ENCODE assay signal across 20 cellular contexts in the genomic region with DNA sequence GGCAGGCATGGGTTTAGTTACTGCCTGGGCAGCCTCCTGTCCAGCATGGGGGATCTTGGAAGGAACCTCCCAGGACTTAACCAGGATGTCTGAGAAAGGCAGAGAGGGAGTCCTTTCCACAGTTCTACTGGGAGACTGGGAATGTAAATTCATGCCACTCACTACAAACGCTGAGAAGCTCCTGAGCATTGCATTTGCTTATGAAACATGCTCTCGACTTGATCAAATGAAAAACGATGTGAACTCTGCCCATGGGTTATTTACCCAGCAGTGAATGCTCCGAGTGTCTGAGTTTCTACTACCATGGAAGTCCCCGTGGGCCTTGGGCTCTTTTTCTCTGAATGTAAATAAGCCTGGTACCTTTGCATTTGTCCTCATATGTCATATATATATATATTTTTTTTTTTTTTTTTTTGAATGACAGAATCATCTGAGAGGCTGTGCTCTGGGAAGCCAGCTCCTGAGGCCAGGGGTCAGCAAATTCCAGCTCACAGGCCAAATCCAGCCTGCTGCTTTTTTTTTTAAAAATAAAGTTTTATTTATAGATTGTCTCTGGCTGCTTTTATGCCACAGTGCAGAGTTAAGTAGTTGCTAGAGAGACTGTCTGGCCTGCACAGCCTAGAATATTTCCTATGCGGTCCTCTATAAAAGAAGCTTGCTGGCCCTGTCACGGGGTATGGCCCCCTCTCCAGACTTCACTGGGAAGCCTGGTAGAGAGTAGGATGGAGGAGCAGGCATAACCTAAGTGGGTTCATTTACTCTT. TPM values are rescaled to one million over a fixed set of nuclear protein-coding genes. Genes with fewer than 3 reads are reported as not detected.
DNase-seq lines count a peak whose midpoint lies in the region; ATAC-seq and TF ChIP-seq lines count a peak whose summit lies in the region.
"Had no signal": no experiment of that assay in that cellular context is flagged by ENCODE, and none has a peak within 500 bp of the region (broad histone marks: within the 10 kb centered on the region; RNA-seq: fewer than 3 reads in every experiment).

No MANE protein-coding gene starts in this region.

- no peaks in the 10 kb centered on the region for H3K4me1 ChIP-seq in mucosa of descending colon (ENCODE audit: low read depth)

- peak; percentile 31 for DNase-seq in DMS53 (lab: John Stamatoyannopoulos, UW)
- no peak for DNase-seq in DMS53 treated with DMSO at 0.1 percent for 48 hours (lab: John Stamatoyannopoulos, UW; ENCODE audit: unreplicated experiment)
- peak; percentile 96 to 97 for DNase-seq in NCI-H526 (lab: John Stamatoyannopoulos, UW)
- peak; percentile 52 for DNase-seq in left lobe of liver (ENCODE audit: low spot score)
- no peak for DNase-seq in mucosa of descending colon
- DNase-seq in NCI-H524 (lab: John Stamatoyannopoulos, UW): no peak
- no peak for DNase-seq in H4 (ENCODE audit: low spot score)
- no peak for DNase-seq in C1 segment of cervical spinal cord (lab: John Stamatoyannopoulos, UW)
- DNase-seq: 8988T; BE2C; KG1; NCI-H1048; NCI-H1436 treated with DMSO at 0.1 percent for 48 hours; NCI-H2029 treated with DMSO at 0.1 percent for 48 hours; NCI-H524 treated with DMSO at 0.1 percent for 48 hours; NK-92 treated with Interleukin-12 subunit alpha and Interleukin-12 subunit beta, amount 100 ng/mL, for 24 hours; OCI-M1; SIG-M5 had no signal

- intact Hi-C loops in mucosa of descending colon (cut with DNase I, micrococcal nuclease): no loop called here

- no peak overlapping the region for H3K4me3 ChIP-seq in mucosa of descending colon
- H3K4me3 ChIP-seq: GM23338 had no signal

- ATAC-seq in left lobe of liver: peak; percentile 96
- ATAC-seq in mucosa of descending colon: peak; percentile 51
- ATAC-seq: GM23338 had no signal

- H3K36me3 ChIP-seq in mucosa of descending colon (ENCODE audit: low read depth): no peaks in the 10 kb centered on the region
- H3K36me3 ChIP-seq: BE2C had no signal

- no peaks in the 10 kb centered on the region for H3K9me3 ChIP-seq in mucosa of descending colon
- H3K9me3 ChIP-seq: BE2C had no signal

- TF ChIP-seq CTCF in mucosa of descending colon (IDR thresholded peaks at IDR 0.05): no peak

RNA-seq across cellular contexts. Expression of gene RAPGEF5, which starts 21.4 kb away (rescaled TPM):
- total RNA-seq in left lobe of liver: 21.2 TPM
- total RNA-seq in mucosa of descending colon: 10 to 100 TPM; 34.7 to 87.8 (median 59.5) TPM
- total RNA-seq in H4 (2014; rRNA removed; shearing (Covaris generic)): 0.85 and 2.4 TPM in 2 replicates
- total RNA-seq: CD4-positive, alpha-beta memory T cell had no signal

Comparison
In these comparisons a context has a peak if more than half of its experiments do, and no peak if none do; other contexts are left out.
1. DNase-seq: peak in DMS53 (single experiment), NCI-H526 (2 of 2) and left lobe of liver (single experiment); none in DMS53 treated with DMSO at 0.1 percent for 48 hours (single experiment), mucosa of descending colon (0 of 3), NCI-H524 (0 of 2), H4 (single experiment) and C1 segment of cervical spinal cord (0 of 14).